In genomic region chr3:115804722-115805121, GRCh38 we compare ENCODE assay signal across 14 cellular contexts.
DNase-seq lines count a peak whose midpoint lies in the region; ATAC-seq and TF ChIP-seq lines count a peak whose summit lies in the region.
"Had no signal": no experiment of that assay in that cellular context is flagged by ENCODE, and none has a peak within 500 bp of the region (broad histone marks: within the 10 kb centered on the region; RNA-seq: fewer than 3 reads in every experiment).

No MANE protein-coding gene starts in this region.

- no peak overlapping the region for H2AFZ ChIP-seq in HCT116 (ENCODE audit: low read depth, low read length, poor library complexity, severe bottlenecking)
- H2AFZ ChIP-seq: hepatocyte had no signal

- no peaks in the 10 kb centered on the region for H3K9me3 ChIP-seq in HCT116 (ENCODE audit: control insufficient read depth in 1 of 2, insufficient read depth in 1 of 2, low read depth in 1 of 2, low read length in 2 of 2)

- no peaks in the 10 kb centered on the region for H4K20me1 ChIP-seq in HCT116 (ENCODE audit: insufficient read depth)

- no peak overlapping the region for H3K9ac ChIP-seq in HCT116 (ENCODE audit: low read length)

- POLR2A ChIA-PET in AG04449 (lab: Yijun Ruan, JAX): interaction anchor here (0.8 to 1.1 kb wide), 4 partner anchors 13 to 21 kb away, joined by 3 to 5 read pairs (median 4); no protein-coding TSS in a partner anchor
- POLR2A ChIA-PET in HCT116 (lab: Charles Lee): no interaction called here

- intact Hi-C loops in HCT116 (cut with micrococcal nuclease): no loop called here

- ATAC-seq in HCT116: no peak
- no peak for ATAC-seq in HG03378 (IDR thresholded peaks at IDR 0.05; ENCODE audit: unreplicated experiment)
- ATAC-seq: stimulated activated memory B cell treated with anti-CD40 and anti-IgM and Interleukin-4, amounts not matched to agents 10 μg/mL and 1 μg/mL and 100 μg/mL, for 72 hours had no signal

- no peak for TF ChIP-seq POLR2A in HCT116 (IDR thresholded peaks at IDR 0.05; ENCODE audit: borderline replicate concordance, extremely low read depth, insufficient read depth, insufficient read length)

- H3K27ac ChIP-seq in HCT116 (ENCODE audit: low read depth, low read length): no peak overlapping the region
- H3K27ac ChIP-seq: C4-2B, hepatocyte had no signal

- H3K27me3 ChIP-seq in HCT116 (ENCODE audit: insufficient read depth, low read length): no peaks in the 10 kb centered on the region
- H3K27me3 ChIP-seq: hepatocyte had no signal

- TF ChIP-seq CTCF in AG04449 (IDR thresholded peaks at IDR 0.05; ENCODE audit: insufficient read depth, low read length, missing control alignments) (no peak), HCT116 (IDR thresholded peaks at IDR 0.05 in 2 of 3, conservative IDR thresholded peaks at IDR 0.05 in 1 of 3; ENCODE audit: borderline replicate concordance in 1 of 3, insufficient read depth in 1 of 3, low read depth in 2 of 3, low read length in 2 of 3) (no peak), foreskin fibroblast (IDR thresholded peaks at IDR 0.05; ENCODE audit: low read depth, low read length) (no peak)

- H3K4me1 ChIP-seq in HCT116 (ENCODE audit: control insufficient read depth in 1 of 2, insufficient read depth in 2 of 2, low read length in 2 of 2): peaks cover 7 to 19% of the 10 kb centered on the region in 2 experiments; a peak in 3 of 4 replicates

- RAD21 ChIA-PET in HCT116 (lab: Charles Lee; ENCODE audit: low non-redundant PET in 1 of 2, low total read pairs in 2 of 2, uncharacterized antibody in 2 of 2, unreplicated experiment in 2 of 2): no interaction called here

- DNase-seq in AG04449 (ENCODE audit: low read depth, low spot score): peak; percentile 73
- DNase-seq in HCT116 (ENCODE audit: low read depth, low spot score): no peak
- peak; percentile 94 for DNase-seq in amniotic epithelial cell (ENCODE audit: low read depth)
- DNase-seq in foreskin fibroblast: peak; percentile 76 to 86
- no peak for DNase-seq in LoVo (ENCODE audit: low spot score)
- DNase-seq in NK-92 (lab: John Stamatoyannopoulos, UW; ENCODE audit: unreplicated experiment): no peak
- no peak for DNase-seq in NCI-H1417 (lab: John Stamatoyannopoulos, UW)
- DNase-seq: nucleus accumbens; stimulated activated CD4-positive, alpha-beta T cell treated with anti-CD3 and anti-CD28 coated beads, Interleukin-1b, Interleukin-23, amount 100 ng/mL, for 48 hours had no signal

- CTCF ChIA-PET in AG04449 (lab: Yijun Ruan, JAX): interaction anchor here (1.0 to 7.2 kb wide), 8 partner anchors 11 to 587 kb away, joined by 3 to 49 read pairs (median 4); no protein-coding TSS in a partner anchor
- CTCF ChIA-PET in HCT116 (lab: Charles Lee): interaction anchor here (0.7 to 1.8 kb wide), 2 partner anchors 10 to 20 kb away, joined by 3 to 8 read pairs; no protein-coding TSS in a partner anchor

- TF ChIP-seq RAD21 in HCT116 (IDR thresholded peaks at IDR 0.05; ENCODE audit: low read depth): no peak

- no peaks in the 10 kb centered on the region for H3K79me2 ChIP-seq in HCT116 (ENCODE audit: insufficient read depth, low read length)
- H3K79me2 ChIP-seq: hepatocyte had no signal

- H3K9me2 ChIP-seq in HCT116 (ENCODE audit: insufficient read depth): no peaks in the 10 kb centered on the region

- no peak overlapping the region for H3K4me2 ChIP-seq in HCT116 (ENCODE audit: low read length)
- H3K4me2 ChIP-seq: hepatocyte had no signal

- H3K4me3 ChIP-seq in AG04449 (ENCODE audit: low read depth, low read length): no peak overlapping the region
- H3K4me3 ChIP-seq in HCT116 (replicated peaks in 1 of 2; ENCODE audit: low read depth in 1 of 2, low read length in 2 of 2): no peak overlapping the region
- H3K4me3 ChIP-seq in foreskin fibroblast (ENCODE audit: low read depth in 1 of 2, low read length in 2 of 2): no peak overlapping the region
- H3K4me3 ChIP-seq: hepatocyte, lung had no signal

- no peaks in the 10 kb centered on the region for H3K36me3 ChIP-seq in HCT116 (ENCODE audit: control insufficient read depth in 1 of 2, insufficient read depth in 2 of 2, low read length in 2 of 2)

- no TSS peak for BruUV-seq in HCT116 (replicated peaks; lab: Mats Ljungman, UMichigan)

TF ChIP-seq in HCT116, 20 proteins besides CTCF, POLR2A, EP300 and RAD21:
- TF ChIP-seq SP1 (IDR thresholded peaks at IDR 0.05; ENCODE audit: low read depth) (no peak), POLR2AphosphoS5 (IDR thresholded peaks at IDR 0.05; ENCODE audit: low read depth, low read length) (no peak), YY1 (IDR thresholded peaks at IDR 0.05; ENCODE audit: extremely low read depth, insufficient replicate concordance, low read depth, low read length) (no peak), ZFX (IDR thresholded peaks at IDR 0.05) (no peak), EGR1 (IDR thresholded peaks at IDR 0.05; ENCODE audit: low read depth) (no peak), ATF3 (IDR thresholded peaks at IDR 0.05) (no peak), CEBPB (IDR thresholded peaks at IDR 0.05; ENCODE audit: low read depth) (peak; percentile 43; the same call in 1 of the 2 replicates), TCF7L2 (IDR thresholded peaks at IDR 0.05; ENCODE audit: borderline replicate concordance, extremely low read depth, insufficient read depth, insufficient read length) (no peak), ZNF274 (IDR thresholded peaks at IDR 0.05; ENCODE audit: low read depth, low read length) (no peak)

Comparison
In these comparisons a context has a peak if more than half of its experiments do, and no peak if none do; other contexts are left out.
1. DNase-seq: peak in AG04449 (single experiment), amniotic epithelial cell (single experiment) and foreskin fibroblast (2 of 2); none in HCT116 (single experiment), LoVo (single experiment), NK-92 (single experiment) and NCI-H1417 (0 of 3).